8 cellular contexts compared by ENCODE assay signal in the genomic region with DNA sequence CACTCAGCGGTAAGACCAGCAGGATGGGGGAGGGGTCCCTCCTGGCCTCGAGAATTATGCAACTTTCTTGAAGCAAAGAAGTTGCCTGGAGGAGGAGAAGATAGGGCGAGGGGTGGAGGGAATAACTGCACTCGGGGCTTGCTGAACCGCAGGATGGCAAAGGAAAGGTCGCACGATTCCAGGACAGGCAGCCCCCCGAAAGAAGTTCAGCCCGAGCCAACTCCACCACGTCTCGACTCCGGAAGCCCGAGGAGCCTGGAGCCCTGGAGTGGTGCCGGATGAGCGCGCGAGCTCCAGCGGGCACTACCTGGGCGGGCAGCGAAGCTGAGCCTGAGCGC. TPM values are rescaled to one million over a fixed set of nuclear protein-coding genes. Genes with fewer than 3 reads are reported as not detected.
DNase-seq lines count a peak whose midpoint lies in the region; ATAC-seq, FAIRE-seq and TF ChIP-seq lines count a peak whose summit lies in the region.

No MANE protein-coding gene starts in this region.

- H3K36me3 ChIP-seq in BE2C (no peaks in the 10 kb centered on the region), pancreas (no peaks in the 10 kb centered on the region), OCI-LY7 (ENCODE audit: insufficient read depth, low read length) (no peaks in the 10 kb centered on the region)

- no peak overlapping the region for H3K27ac Mint-ChIP-seq in activated T-cell treated with anti-CD3 and anti-CD28 coated beads, Interleukin-2, amount 50 U/mL, for 72 hours

- peaks cover 16% of the 10 kb centered on the region for H3K4me1 Mint-ChIP-seq in activated T-cell treated with anti-CD3 and anti-CD28 coated beads, Interleukin-2, amount 50 U/mL, for 72 hours (ENCODE audit: low read depth)

- POLR2A ChIA-PET in OCI-LY7 (lab: Charles Lee): interaction anchor here (0.5 kb wide), 1 partner anchor 222 kb away, joined by 3 read pairs; no protein-coding TSS in a partner anchor

- intact Hi-C loops in pancreas (cut with DNase I): loop anchor here in 2 of 3 donors (10.0 kb wide), 2 partner anchors 123 to 133 kb away; no protein-coding TSS in a partner anchor
- intact Hi-C loops in OCI-LY7 (cut with micrococcal nuclease; ENCODE audit: unreplicated experiment): no loop called here

- CTCF ChIA-PET in OCI-LY7 (lab: Charles Lee; ENCODE audit: unreplicated experiment): no interaction called here

- H3K9me3 Mint-ChIP-seq in activated T-cell treated with anti-CD3 and anti-CD28 coated beads, Interleukin-2, amount 50 U/mL, for 72 hours: peaks cover 0 to 1% of the 10 kb centered on the region in 2 donors

- H3K4me3 ChIP-seq in BE2C (ENCODE audit: low read depth, low read length) (peak overlapping the region; percentile 68), pancreas (peak overlapping the region; percentile 67 to 77 (median 76)), OCI-LY7 (ENCODE audit: low read depth, low read length, poor library complexity, severe bottlenecking) (no peak overlapping the region)

- no TSS peak for BruUV-seq in OCI-LY7 (replicated peaks; lab: Mats Ljungman, UMichigan)

- no peaks in the 10 kb centered on the region for H3K4me1 ChIP-seq in BE2C
- H3K4me1 ChIP-seq in pancreas: no peaks in the 10 kb centered on the region
- H3K4me1 ChIP-seq in OCI-LY7 (ENCODE audit: insufficient read depth, low read length, poor library complexity, severe bottlenecking): no peaks in the 10 kb centered on the region

- ATAC-seq in HG02678 (IDR thresholded peaks at IDR 0.05; ENCODE audit: unreplicated experiment) (peak; percentile 1), pancreas (peak; percentile 74 to 83 (median 76))
- ATAC-seq in activated T-cell treated with anti-CD3 and anti-CD28 coated beads, Interleukin-2, amount 50 U/mL, for 72 hours (replicated peaks in 1 of 2): peak; percentile 69 to 73

- no peak overlapping the region for H2AFZ ChIP-seq in OCI-LY7 (ENCODE audit: low read length)

- H3K9me3 ChIP-seq in BE2C (no peaks in the 10 kb centered on the region; the same call in 1 of the 2 replicates), pancreas (no peaks in the 10 kb centered on the region), OCI-LY7 (ENCODE audit: low read length) (no peaks in the 10 kb centered on the region)

- no peaks in the 10 kb centered on the region for H3K79me2 ChIP-seq in OCI-LY7 (ENCODE audit: insufficient read depth, low read depth, low read length)

- H3K36me3 Mint-ChIP-seq in activated T-cell treated with anti-CD3 and anti-CD28 coated beads, Interleukin-2, amount 50 U/mL, for 72 hours (ENCODE audit: insufficient read depth in 2 of 2): peaks cover 2 to 5% of the 10 kb centered on the region in 2 donors

- peaks cover 10% of the 10 kb centered on the region for H3K27me3 ChIP-seq in BE2C
- H3K27me3 ChIP-seq in pancreas: no peaks in the 10 kb centered on the region

- 0% methylated on average over 21 of the region's 21 CpGs for WGBS in pancreas, 2 donors

- peak overlapping the region; percentile 80 to 94 (median 92) for H3K27ac ChIP-seq in pancreas
- no peak overlapping the region for H3K27ac ChIP-seq in OCI-LY7 (ENCODE audit: low read depth, low read length, poor library complexity, severe bottlenecking)

- TF ChIP-seq CTCF in BE2C (IDR thresholded peaks at IDR 0.05; ENCODE audit: low read depth, low read length) (no peak), pancreas (IDR thresholded peaks at IDR 0.05) (no peak), OCI-LY7 (conservative IDR thresholded peaks at IDR 0.05; ENCODE audit: low read length) (no peak)

- no peak overlapping the region for H3K4me2 ChIP-seq in OCI-LY7 (ENCODE audit: low read length)

- no peaks in the 10 kb centered on the region for H4K20me1 ChIP-seq in OCI-LY7 (ENCODE audit: insufficient read depth, low read length)

- no peaks in the 10 kb centered on the region for H3K9me2 ChIP-seq in OCI-LY7 (ENCODE audit: insufficient read depth, low read length)

- no peak for FAIRE-seq in pancreas (lab: Jason Lieb, UNC)

- peak overlapping the region; percentile 89 to 92 for H3K4me3 Mint-ChIP-seq in activated T-cell treated with anti-CD3 and anti-CD28 coated beads, Interleukin-2, amount 50 U/mL, for 72 hours

- peaks cover 59% of the 10 kb centered on the region for H3K27me3 Mint-ChIP-seq in activated T-cell treated with anti-CD3 and anti-CD28 coated beads, Interleukin-2, amount 50 U/mL, for 72 hours (ENCODE audit: low read depth)

- DNase-seq in BE2C (peak; percentile 9), globus pallidus (ENCODE audit: low spot score) (peak; percentile 35), pancreas (peak in 3 of 6 donors; percentile 55 to 83 (median 60)), DMS153 (lab: John Stamatoyannopoulos, UW) (no peak), OCI-LY7 (ENCODE audit: low spot score) (no peak), ecto neural progenitor cell (ENCODE audit: low spot score) (no peak)
- DNase-seq in activated T-cell treated with anti-CD3 and anti-CD28 coated beads, Interleukin-2, amount 50 U/mL, for 72 hours: peak in 1 of 2 donors; percentile 51

RNA-seq across cellular contexts. Expression of a gene that starts 0.4 kb away (rescaled TPM):
- polyA plus RNA-seq in BE2C (2012; ENCODE audit: insufficient read depth, insufficient read length, low read depth): 1.7 TPM
- under 1 TPM; 0.53 to 0.95 TPM for total RNA-seq in activated T-cell treated with anti-CD3 and anti-CD28 coated beads, Interleukin-2, amount 50 U/mL, for 72 hours
- 10 to 100 TPM; 19.8 to 47.0 (median 25.2) TPM for total RNA-seq in pancreas
- polyA plus RNA-seq in pancreas: 10 to 100 TPM; 18.9 to 21.6 TPM
- total RNA-seq in OCI-LY7 (2014; rRNA removed; shearing (Covaris generic)): not detected in 2 replicates
- 0.15 TPM in 1 of 2 replicates, not detected in the other for total RNA-seq in OCI-LY7 (2022)

Comparison
In these comparisons a context has a peak if more than half of its experiments do, and no peak if none do; other contexts are left out.
1. DNase-seq: peak in BE2C (single experiment) and globus pallidus (single experiment); none in DMS153 (single experiment), OCI-LY7 (single experiment) and ecto neural progenitor cell (single experiment).
2. ATAC-seq: peak in every context shown above with its lines; median percentile 76 in pancreas; 71 in activated T-cell treated with anti-CD3 and anti-CD28 coated beads, Interleukin-2, amount 50 U/mL, for 72 hours; 1 in HG02678.
3. RNA of a gene that starts 0.4 kb away (total RNA-seq): 19.8 to 47.0 TPM in pancreas; 0.53 to 0.95 TPM in activated T-cell treated with anti-CD3 and anti-CD28 coated beads, Interleukin-2, amount 50 U/mL, for 72 hours and 0.15 TPM in OCI-LY7; every median in the first group is over 10 times any median in the second.